1 cellular context compared by ENCODE assay signal in genomic region chr16:1688807-1689560, GRCh38.
TF ChIP-seq lines count a peak whose summit lies in the region.

No MANE protein-coding gene starts in this region.

TF ChIP-seq in HepG2, 621 proteins besides CTCF, POLR2A, EP300 and RAD21 (continued from another document and continues in another):
- TF ChIP-seq, protein P1, sequence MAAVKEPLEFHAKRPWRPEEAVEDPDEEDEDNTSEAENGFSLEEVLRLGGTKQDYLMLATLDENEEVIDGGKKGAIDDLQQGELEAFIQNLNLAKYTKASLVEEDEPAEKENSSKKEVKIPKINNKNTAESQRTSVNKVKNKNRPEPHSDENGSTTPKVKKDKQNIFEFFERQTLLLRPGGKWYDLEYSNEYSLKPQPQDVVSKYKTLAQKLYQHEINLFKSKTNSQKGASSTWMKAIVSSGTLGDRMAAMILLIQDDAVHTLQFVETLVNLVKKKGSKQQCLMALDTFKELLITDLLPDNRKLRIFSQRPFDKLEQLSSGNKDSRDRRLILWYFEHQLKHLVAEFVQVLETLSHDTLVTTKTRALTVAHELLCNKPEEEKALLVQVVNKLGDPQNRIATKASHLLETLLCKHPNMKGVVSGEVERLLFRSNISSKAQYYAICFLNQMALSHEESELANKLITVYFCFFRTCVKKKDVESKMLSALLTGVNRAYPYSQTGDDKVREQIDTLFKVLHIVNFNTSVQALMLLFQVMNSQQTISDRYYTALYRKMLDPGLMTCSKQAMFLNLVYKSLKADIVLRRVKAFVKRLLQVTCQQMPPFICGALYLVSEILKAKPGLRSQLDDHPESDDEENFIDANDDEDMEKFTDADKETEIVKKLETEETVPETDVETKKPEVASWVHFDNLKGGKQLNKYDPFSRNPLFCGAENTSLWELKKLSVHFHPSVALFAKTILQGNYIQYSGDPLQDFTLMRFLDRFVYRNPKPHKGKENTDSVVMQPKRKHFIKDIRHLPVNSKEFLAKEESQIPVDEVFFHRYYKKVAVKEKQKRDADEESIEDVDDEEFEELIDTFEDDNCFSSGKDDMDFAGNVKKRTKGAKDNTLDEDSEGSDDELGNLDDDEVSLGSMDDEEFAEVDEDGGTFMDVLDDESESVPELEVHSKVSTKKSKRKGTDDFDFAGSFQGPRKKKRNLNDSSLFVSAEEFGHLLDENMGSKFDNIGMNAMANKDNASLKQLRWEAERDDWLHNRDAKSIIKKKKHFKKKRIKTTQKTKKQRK (IDR thresholded peaks at IDR 0.05; ENCODE audit: low read length) = no peak
- TF ChIP-seq YY1 (IDR thresholded peaks at IDR 0.05; ENCODE audit: insufficient read depth, insufficient replicate concordance, low read depth, low read length) (no peak), GABPA (IDR thresholded peaks at IDR 0.05; ENCODE audit: low read depth, low read length) (no peak), GABPA (CRISPR knock-in tag; IDR thresholded peaks at IDR 0.05; ENCODE audit: low read depth) (peak; percentile 44; the same call in 1 of the 2 replicates), ZSCAN21 (CRISPR knock-in tag; IDR thresholded peaks at IDR 0.05; ENCODE audit: borderline replicate concordance) (no peak), TMF1 (CRISPR knock-in tag; IDR thresholded peaks at IDR 0.05; ENCODE audit: low read depth) (no peak), ZNF484 (CRISPR knock-in tag; IDR thresholded peaks at IDR 0.05; ENCODE audit: borderline replicate concordance, low read depth) (no peak), NFKBIZ (CRISPR knock-in tag; IDR thresholded peaks at IDR 0.05) (no peak), IRX3 (CRISPR knock-in tag; IDR thresholded peaks at IDR 0.05; ENCODE audit: borderline replicate concordance, low read depth) (no peak), CERS6 (CRISPR knock-in tag; IDR thresholded peaks at IDR 0.05) (no peak), ZNF317 (CRISPR knock-in tag; IDR thresholded peaks at IDR 0.05) (peak; percentile 29; the same call in 1 of the 2 replicates), PAX8 (CRISPR knock-in tag; IDR thresholded peaks at IDR 0.05; ENCODE audit: borderline replicate concordance) (no peak), ZNF790 (CRISPR knock-in tag; IDR thresholded peaks at IDR 0.05; ENCODE audit: borderline replicate concordance) (no peak), RFX3 (CRISPR knock-in tag; IDR thresholded peaks at IDR 0.05) (no peak), TOPORS (CRISPR knock-in tag; IDR thresholded peaks at IDR 0.05) (no peak), RBM22 (optimal IDR thresholded peaks at IDR 0.05; ENCODE audit: low read length) (no peak), FOSL2 (CRISPR knock-in tag; IDR thresholded peaks at IDR 0.05) (peak; percentile 98), ZNF891 (CRISPR knock-in tag; IDR thresholded peaks at IDR 0.05) (no peak), BRCA1 (CRISPR knock-in tag; IDR thresholded peaks at IDR 0.05) (no peak), DNMT1 (CRISPR knock-in tag; IDR thresholded peaks at IDR 0.05) (no peak), ERF (CRISPR knock-in tag; IDR thresholded peaks at IDR 0.05) (0 out of 2 replicates have a peak, but pooled peaks have one; percentile 22), AKAP8 (CRISPR knock-in tag; IDR thresholded peaks at IDR 0.05) (no peak), ZNF124 (CRISPR knock-in tag; IDR thresholded peaks at IDR 0.05) (no peak), KDM6A (CRISPR knock-in tag; IDR thresholded peaks at IDR 0.05; ENCODE audit: low read depth) (no peak), SRSF9 (IDR thresholded peaks at IDR 0.05; ENCODE audit: borderline replicate concordance, insufficient read depth, low read depth, low read length, poor library complexity, severe bottlenecking) (no peak), MTF1 (CRISPR knock-in tag; IDR thresholded peaks at IDR 0.05) (no peak), IRF2 (CRISPR knock-in tag; IDR thresholded peaks at IDR 0.05) (peak; percentile 54; the same call in 1 of the 2 replicates), MXD4 (CRISPR knock-in tag; IDR thresholded peaks at IDR 0.05) (no peak), NFE2L1 (CRISPR knock-in tag; IDR thresholded peaks at IDR 0.05; ENCODE audit: borderline replicate concordance) (no peak), RXRB (CRISPR knock-in tag; IDR thresholded peaks at IDR 0.05; ENCODE audit: borderline replicate concordance) (peak; percentile 62; the same call in 1 of the 2 replicates), ZNF510 (CRISPR knock-in tag; IDR thresholded peaks at IDR 0.05; ENCODE audit: low read depth) (no peak), NFYB (CRISPR knock-in tag; IDR thresholded peaks at IDR 0.05) (no peak), KLF9 (CRISPR knock-in tag; IDR thresholded peaks at IDR 0.05; ENCODE audit: low read depth) (no peak), THRA (CRISPR knock-in tag; IDR thresholded peaks at IDR 0.05; ENCODE audit: borderline replicate concordance) (peak; percentile 57; the same call in 1 of the 2 replicates), YEATS2 (CRISPR knock-in tag; IDR thresholded peaks at IDR 0.05; ENCODE audit: borderline replicate concordance) (no peak; the same call in 1 of the 2 replicates), KAT7 (CRISPR knock-in tag; IDR thresholded peaks at IDR 0.05; ENCODE audit: borderline replicate concordance) (no peak), ZNF468 (CRISPR knock-in tag; IDR thresholded peaks at IDR 0.05) (no peak), ISL2 (CRISPR knock-in tag; IDR thresholded peaks at IDR 0.05) (no peak), ZNF33A (CRISPR knock-in tag; IDR thresholded peaks at IDR 0.05; ENCODE audit: borderline replicate concordance) (no peak), ARNT2 (CRISPR knock-in tag; IDR thresholded peaks at IDR 0.05; ENCODE audit: low read depth) (no peak), ZNF800 (CRISPR knock-in tag; IDR thresholded peaks at IDR 0.05) (no peak), GLI4 (CRISPR knock-in tag; IDR thresholded peaks at IDR 0.05; ENCODE audit: borderline replicate concordance) (no peak), ZNF24 (IDR thresholded peaks at IDR 0.05) (no peak), ZNF670 (CRISPR knock-in tag; IDR thresholded peaks at IDR 0.05; ENCODE audit: borderline replicate concordance) (no peak), ATF3 (CRISPR knock-in tag; IDR thresholded peaks at IDR 0.05) (peak; percentile 90), SMYD3 (CRISPR knock-in tag; IDR thresholded peaks at IDR 0.05) (no peak), FOXP1 (IDR thresholded peaks at IDR 0.05) (no peak), FOXP1 (CRISPR knock-in tag; IDR thresholded peaks at IDR 0.05) (peak; percentile 40; the same call in 1 of the 2 replicates), BHLHE40 (IDR thresholded peaks at IDR 0.05; ENCODE audit: low read length) (no peak), FOSL1 (CRISPR knock-in tag; IDR thresholded peaks at IDR 0.05; ENCODE audit: borderline replicate concordance) (peak; percentile 80), ZNF850 (CRISPR knock-in tag; conservative IDR thresholded peaks at IDR 0.05) (no peak), ZNF34 (CRISPR knock-in tag; IDR thresholded peaks at IDR 0.05; ENCODE audit: borderline replicate concordance) (no peak), HMG20A (CRISPR knock-in tag; IDR thresholded peaks at IDR 0.05; ENCODE audit: borderline replicate concordance) (peak; percentile 21; the same call in 1 of the 2 replicates), FOXA3 (CRISPR knock-in tag; IDR thresholded peaks at IDR 0.05) (peak; percentile 96), ZNF775 (CRISPR knock-in tag; IDR thresholded peaks at IDR 0.05; ENCODE audit: borderline replicate concordance) (no peak), ZNF557 (CRISPR knock-in tag; IDR thresholded peaks at IDR 0.05) (no peak)
- TF ChIP-seq, protein P2, sequence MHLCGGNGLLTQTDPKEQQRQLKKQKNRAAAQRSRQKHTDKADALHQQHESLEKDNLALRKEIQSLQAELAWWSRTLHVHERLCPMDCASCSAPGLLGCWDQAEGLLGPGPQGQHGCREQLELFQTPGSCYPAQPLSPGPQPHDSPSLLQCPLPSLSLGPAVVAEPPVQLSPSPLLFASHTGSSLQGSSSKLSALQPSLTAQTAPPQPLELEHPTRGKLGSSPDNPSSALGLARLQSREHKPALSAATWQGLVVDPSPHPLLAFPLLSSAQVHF (CRISPR knock-in tag; IDR thresholded peaks at IDR 0.05) = no peak
- TF ChIP-seq, protein P3, sequence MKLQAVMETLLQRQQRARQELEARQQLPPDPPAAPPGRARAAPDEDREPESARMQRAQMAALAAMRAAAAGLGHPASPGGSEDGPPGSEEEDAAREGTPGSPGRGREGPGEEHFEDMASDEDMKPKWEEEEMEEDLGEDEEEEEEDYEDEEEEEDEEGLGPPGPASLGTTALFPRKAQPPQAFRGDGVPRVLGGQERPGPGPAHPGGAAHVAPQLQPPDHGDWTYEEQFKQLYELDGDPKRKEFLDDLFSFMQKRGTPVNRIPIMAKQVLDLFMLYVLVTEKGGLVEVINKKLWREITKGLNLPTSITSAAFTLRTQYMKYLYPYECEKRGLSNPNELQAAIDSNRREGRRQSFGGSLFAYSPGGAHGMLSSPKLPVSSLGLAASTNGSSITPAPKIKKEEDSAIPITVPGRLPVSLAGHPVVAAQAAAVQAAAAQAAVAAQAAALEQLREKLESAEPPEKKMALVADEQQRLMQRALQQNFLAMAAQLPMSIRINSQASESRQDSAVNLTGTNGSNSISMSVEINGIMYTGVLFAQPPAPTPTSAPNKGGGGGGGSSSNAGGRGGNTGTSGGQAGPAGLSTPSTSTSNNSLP (IDR thresholded peaks at IDR 0.05; ENCODE audit: low read depth, low read length) = peak; percentile 51; the same call in 1 of the 2 replicates
- TF ChIP-seq, protein P4, sequence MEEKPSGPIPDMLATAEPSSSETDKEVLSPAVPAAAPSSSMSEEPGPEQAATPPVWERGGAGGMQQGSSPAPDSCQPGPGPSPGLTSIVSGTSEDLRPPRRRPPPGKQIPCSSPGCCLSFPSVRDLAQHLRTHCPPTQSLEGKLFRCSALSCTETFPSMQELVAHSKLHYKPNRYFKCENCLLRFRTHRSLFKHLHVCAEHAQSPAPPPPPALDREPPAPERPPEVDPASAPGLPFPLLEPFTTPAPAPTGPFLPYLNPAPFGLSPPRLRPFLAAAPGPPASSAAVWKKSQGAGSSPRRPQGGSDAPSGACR (CRISPR knock-in tag; IDR thresholded peaks at IDR 0.05) = no peak
- TF ChIP-seq, protein P5, sequence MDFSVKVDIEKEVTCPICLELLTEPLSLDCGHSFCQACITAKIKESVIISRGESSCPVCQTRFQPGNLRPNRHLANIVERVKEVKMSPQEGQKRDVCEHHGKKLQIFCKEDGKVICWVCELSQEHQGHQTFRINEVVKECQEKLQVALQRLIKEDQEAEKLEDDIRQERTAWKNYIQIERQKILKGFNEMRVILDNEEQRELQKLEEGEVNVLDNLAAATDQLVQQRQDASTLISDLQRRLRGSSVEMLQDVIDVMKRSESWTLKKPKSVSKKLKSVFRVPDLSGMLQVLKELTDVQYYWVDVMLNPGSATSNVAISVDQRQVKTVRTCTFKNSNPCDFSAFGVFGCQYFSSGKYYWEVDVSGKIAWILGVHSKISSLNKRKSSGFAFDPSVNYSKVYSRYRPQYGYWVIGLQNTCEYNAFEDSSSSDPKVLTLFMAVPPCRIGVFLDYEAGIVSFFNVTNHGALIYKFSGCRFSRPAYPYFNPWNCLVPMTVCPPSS (IDR thresholded peaks at IDR 0.05) = no peak
- TF ChIP-seq, protein P6, sequence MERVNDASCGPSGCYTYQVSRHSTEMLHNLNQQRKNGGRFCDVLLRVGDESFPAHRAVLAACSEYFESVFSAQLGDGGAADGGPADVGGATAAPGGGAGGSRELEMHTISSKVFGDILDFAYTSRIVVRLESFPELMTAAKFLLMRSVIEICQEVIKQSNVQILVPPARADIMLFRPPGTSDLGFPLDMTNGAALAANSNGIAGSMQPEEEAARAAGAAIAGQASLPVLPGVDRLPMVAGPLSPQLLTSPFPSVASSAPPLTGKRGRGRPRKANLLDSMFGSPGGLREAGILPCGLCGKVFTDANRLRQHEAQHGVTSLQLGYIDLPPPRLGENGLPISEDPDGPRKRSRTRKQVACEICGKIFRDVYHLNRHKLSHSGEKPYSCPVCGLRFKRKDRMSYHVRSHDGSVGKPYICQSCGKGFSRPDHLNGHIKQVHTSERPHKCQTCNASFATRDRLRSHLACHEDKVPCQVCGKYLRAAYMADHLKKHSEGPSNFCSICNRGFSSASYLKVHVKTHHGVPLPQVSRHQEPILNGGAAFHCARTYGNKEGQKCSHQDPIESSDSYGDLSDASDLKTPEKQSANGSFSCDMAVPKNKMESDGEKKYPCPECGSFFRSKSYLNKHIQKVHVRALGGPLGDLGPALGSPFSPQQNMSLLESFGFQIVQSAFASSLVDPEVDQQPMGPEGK (CRISPR knock-in tag; IDR thresholded peaks at IDR 0.05) = peak; percentile 91
- TF ChIP-seq, protein P7, sequence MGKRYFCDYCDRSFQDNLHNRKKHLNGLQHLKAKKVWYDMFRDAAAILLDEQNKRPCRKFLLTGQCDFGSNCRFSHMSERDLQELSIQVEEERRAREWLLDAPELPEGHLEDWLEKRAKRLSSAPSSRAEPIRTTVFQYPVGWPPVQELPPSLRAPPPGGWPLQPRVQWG (CRISPR knock-in tag; IDR thresholded peaks at IDR 0.05; ENCODE audit: borderline replicate concordance, low read depth) = no peak
